In genomic region chr16:568401-569258, GRCh38 we compare ENCODE assay signal across 8 cellular contexts. TPM values are rescaled to one million over a fixed set of nuclear protein-coding genes. Genes with fewer than 3 reads are reported as not detected.
DNase-seq lines count a peak whose midpoint lies in the region; ATAC-seq and TF ChIP-seq lines count a peak whose summit lies in the region.

No MANE protein-coding gene starts in this region.

- H3K4me2 ChIP-seq in IMR-90 (ENCODE audit: low read depth, low read length) = peak overlapping the region; percentile 82; the same call in 1 of the 2 replicates

- H2BK15ac ChIP-seq in IMR-90 (ENCODE audit: low read depth, low read length) = no peak overlapping the region

- H2AK5ac ChIP-seq in IMR-90 (ENCODE audit: low read depth, low read length) = no peak overlapping the region; the same call in 1 of the 2 replicates

- H4K8ac ChIP-seq in IMR-90 (ENCODE audit: low read depth in 2 of 2, low read length in 2 of 2) = peak overlapping the region; percentile 92 to 99; a peak in 3 of 4 replicates

- no peaks in the 10 kb centered on the region for H3K27me3 ChIP-seq in AG04450 (ENCODE audit: control insufficient read depth, insufficient read depth, low read length)
- H3K27me3 ChIP-seq in IMR-90 (ENCODE audit: control insufficient read depth, insufficient read depth, low read length) = no peaks in the 10 kb centered on the region
- H3K27me3 ChIP-seq in breast epithelium = peaks cover 0 to 2% of the 10 kb centered on the region in 2 donors
- H3K27me3 ChIP-seq in naive thymus-derived CD4-positive, alpha-beta T cell (ENCODE audit: control insufficient read depth in 2 of 2, insufficient read depth in 2 of 2, low read length in 2 of 2) = no peaks in the 10 kb centered on the region

- H3K4me1 ChIP-seq in IMR-90 (ENCODE audit: control insufficient read depth, insufficient read depth, low read length) (peaks cover 23% of the 10 kb centered on the region), breast epithelium (peaks cover 24 to 30% of the 10 kb centered on the region in 2 donors)
- peaks cover 13 to 32% of the 10 kb centered on the region in 2 donors for H3K4me1 ChIP-seq in naive thymus-derived CD4-positive, alpha-beta T cell (ENCODE audit: control insufficient read depth in 2 of 2, insufficient read depth in 2 of 2, low read length in 2 of 2)

- H4K20me1 ChIP-seq in IMR-90 (ENCODE audit: insufficient read depth, low read length) = peaks cover 8% of the 10 kb centered on the region

- H3K36me3 ChIP-seq in IMR-90 (ENCODE audit: control insufficient read depth, insufficient read depth, low read length) (no peaks in the 10 kb centered on the region), breast epithelium (no peaks in the 10 kb centered on the region)
- H3K36me3 ChIP-seq in naive thymus-derived CD4-positive, alpha-beta T cell (ENCODE audit: control insufficient read depth in 2 of 3, insufficient read depth in 3 of 3, low read length in 3 of 3) = peaks cover 0 to 9% (median 0%) of the 10 kb centered on the region in 3 experiments

- WGBS in IMR-90 (ENCODE audit: extremely low coverage in 2 of 2, insufficient read length in 1 of 2), 2 experiments = 80% methylated on average over 4 of the region's 11 CpGs; no CpG with 5 or more reads in 1 of the 2 experiments

- H3K27ac ChIP-seq in AG04450 (ENCODE audit: low read depth, low read length) (no peak overlapping the region), IMR-90 (ENCODE audit: insufficient read depth, low read length) (peak overlapping the region; percentile 97; the same call in 1 of the 2 replicates), breast epithelium (peak overlapping the region; percentile 83 to 92)
- peak overlapping the region; percentile 89 for H3K27ac ChIP-seq in naive thymus-derived CD4-positive, alpha-beta T cell (ENCODE audit: low read depth, low read length)

- no peak overlapping the region for H2BK20ac ChIP-seq in IMR-90 (ENCODE audit: low read depth, low read length)

- H3K23ac ChIP-seq in IMR-90 (ENCODE audit: low read depth, low read length) = no peak overlapping the region

- H2AK9ac ChIP-seq in IMR-90 (replicated peaks; ENCODE audit: low read depth, low read length, poor library complexity) = peak overlapping the region; percentile 93

- H3K14ac ChIP-seq in IMR-90 (replicated peaks; ENCODE audit: low read depth, low read length) = no peak overlapping the region

- peak overlapping the region in 8 of 9 donors; percentile 81 to 93 (median 88) for H3K27ac Mint-ChIP-seq in naive thymus-derived CD4-positive, alpha-beta T cell

- peak overlapping the region; percentile 76; the same call in 1 of the 2 replicates for H3K4me3 ChIP-seq in AG04450 (ENCODE audit: low read depth, low read length)
- no peak overlapping the region for H3K4me3 ChIP-seq in IMR-90 (ENCODE audit: insufficient read depth, low read depth, low read length)
- H3K4me3 ChIP-seq in breast epithelium = peak overlapping the region; percentile 90 to 99 (median 90)
- peak overlapping the region; percentile 58 for H3K4me3 ChIP-seq in naive thymus-derived CD4-positive, alpha-beta T cell (ENCODE audit: low read length)

- TF ChIP-seq CTCF in AG04450 (IDR thresholded peaks at IDR 0.05; ENCODE audit: low read depth, low read length) = no peak
- TF ChIP-seq CTCF in IMR-90 (conservative IDR thresholded peaks at IDR 0.05; ENCODE audit: low read depth, low read length) = no peak
- TF ChIP-seq CTCF in breast epithelium (IDR thresholded peaks at IDR 0.05) = no peak

- BruUV-seq in IMR-90 (replicated peaks; lab: Mats Ljungman, UMichigan) = no TSS peak

- no peaks in the 10 kb centered on the region for H3K36me3 Mint-ChIP-seq in naive thymus-derived CD4-positive, alpha-beta T cell

- H4K5ac ChIP-seq in IMR-90 (ENCODE audit: low read depth, low read length) = peak overlapping the region; percentile 97

- no peak for TF ChIP-seq RAD21 in IMR-90 (IDR thresholded peaks at IDR 0.05; ENCODE audit: low read length)

- in situ Hi-C loops in IMR-90 (cut with MboI; ENCODE audit: low sequenced_read_pairs) = no loop called here

- no peak overlapping the region; the same call in 1 of the 2 replicates for H2BK120ac ChIP-seq in IMR-90 (ENCODE audit: low read depth, low read length)

- H3K18ac ChIP-seq in IMR-90 (ENCODE audit: low read depth, low read length) = no peak overlapping the region

- peak overlapping the region; percentile 41 for H2AFZ ChIP-seq in IMR-90 (replicated peaks; ENCODE audit: low read length, poor library complexity)

- H3K79me1 ChIP-seq in IMR-90 (ENCODE audit: low read depth in 1 of 2, low read length in 2 of 2) = peaks cover 3 to 27% of the 10 kb centered on the region in 2 experiments; a peak in 2 of 4 replicates

- no peak for DNase-seq in AG04450 (ENCODE audit: low read depth, low spot score)
- DNase-seq in IMR-90 = no peak
- no peak for DNase-seq in breast epithelium (ENCODE audit: low spot score in 2 of 2)
- DNase-seq in naive thymus-derived CD4-positive, alpha-beta T cell = no peak
- no peak for DNase-seq in activated effector memory CD4-positive, alpha-beta T cell treated with Interleukin-2 at 50 U/mL for 16 hours
- DNase-seq in DMS114 treated with DMSO at 0.1 percent for 48 hours (lab: John Stamatoyannopoulos, UW; ENCODE audit: unreplicated experiment) = no peak

- H3K56ac ChIP-seq in IMR-90 (ENCODE audit: extremely low read depth, insufficient read depth, low read length) = no peak overlapping the region; the same call in 1 of the 2 replicates

- dilution Hi-C loops in IMR-90 (cut with HindIII; ENCODE audit: low sequenced_read_pairs, unreplicated experiment) = no loop called here

- peaks cover 0 to 4% (median 0%) of the 10 kb centered on the region in 11 donors for H3K9me3 Mint-ChIP-seq in naive thymus-derived CD4-positive, alpha-beta T cell

- ATAC-seq in IMR-90 (ENCODE audit: low read depth) (no peak), GM18907 (IDR thresholded peaks at IDR 0.05; ENCODE audit: unreplicated experiment) (no peak), GM18498 (IDR thresholded peaks at IDR 0.05; ENCODE audit: unreplicated experiment) (no peak)
- ATAC-seq in naive thymus-derived CD4-positive, alpha-beta T cell = no peak

- peaks cover 4% of the 10 kb centered on the region; the same call in 1 of the 2 replicates for H3K9me1 ChIP-seq in IMR-90 (ENCODE audit: insufficient read depth, low read length)

- no peak overlapping the region; the same call in 1 of the 2 replicates for H4K91ac ChIP-seq in IMR-90 (ENCODE audit: insufficient read depth, low read depth, low read length)

- H3K27me3 Mint-ChIP-seq in naive thymus-derived CD4-positive, alpha-beta T cell = no peaks in the 10 kb centered on the region

- peak overlapping the region; percentile 75 to 89 (median 85) for H3K4me3 Mint-ChIP-seq in naive thymus-derived CD4-positive, alpha-beta T cell

- peaks cover 15 to 39% (median 28%) of the 10 kb centered on the region in 7 donors for H3K4me1 Mint-ChIP-seq in naive thymus-derived CD4-positive, alpha-beta T cell

- intact Hi-C loops in IMR-90 (cut with micrococcal nuclease) (no loop called here), breast epithelium (cut with DNase I; ENCODE audit: low total_unique reads) (no loop called here)
- intact Hi-C loops in naive thymus-derived CD4-positive, alpha-beta T cell (cut with micrococcal nuclease) = loop anchor here (1.0 to 5.0 kb wide), 4 partner anchors 40 to 166 kb away; partner anchors contain the start of genes CAPN15 (in 1 of the 2), DECR2 (in 1 of the 2) and METTL26 (in 1 of the 2)

- no peak overlapping the region for H2BK5ac ChIP-seq in IMR-90 (ENCODE audit: low read depth, low read length, poor library complexity, severe bottlenecking)

- no peaks in the 10 kb centered on the region for H3K9me3 ChIP-seq in AG04450 (ENCODE audit: control insufficient read depth, insufficient read depth, low read length)
- H3K9me3 ChIP-seq in IMR-90 (ENCODE audit: control insufficient read depth, insufficient read depth, low read length) = no peaks in the 10 kb centered on the region
- H3K9me3 ChIP-seq in breast epithelium = no peaks in the 10 kb centered on the region
- no peaks in the 10 kb centered on the region for H3K9me3 ChIP-seq in naive thymus-derived CD4-positive, alpha-beta T cell (ENCODE audit: control insufficient read depth in 2 of 3, low read length in 3 of 3)

- POLR2A ChIA-PET in AG04450 (lab: Yijun Ruan, JAX) = no interaction called here
- POLR2A ChIA-PET in IMR-90 (lab: Charles Lee; ENCODE audit: unreplicated experiment) = no interaction called here
- POLR2A ChIA-PET in naive thymus-derived CD4-positive, alpha-beta T cell (lab: Charles Lee) = interaction anchor here (1.0 to 3.8 kb wide), 5 partner anchors 19 to 112 kb away, joined by 4 to 19 read pairs (median 4); partner anchors contain the start of genes METTL26, RHOT2 and STUB1

- H3K4ac ChIP-seq in IMR-90 (ENCODE audit: low read depth, low read length) = no peak overlapping the region

- 0 out of 2 replicates have a peak overlapping the region, but pooled peaks have one; percentile 6 for H3K9ac ChIP-seq in IMR-90 (ENCODE audit: low read depth, low read length)

- CTCF ChIA-PET in AG04450 (lab: Charles Lee) (no interaction called here), IMR-90 (lab: Yijun Ruan, JAX) (no interaction called here)
- CTCF ChIA-PET in naive thymus-derived CD4-positive, alpha-beta T cell (lab: Charles Lee) = no interaction called here

- TF ChIP-seq POLR2A in IMR-90 (IDR thresholded peaks at IDR 0.05; ENCODE audit: low read depth, low read length) = no peak
- no peak for TF ChIP-seq POLR2A in breast epithelium (IDR thresholded peaks at IDR 0.05)

RNA-seq across cellular contexts. Expression of gene PIGQ, which starts 1.1 kb away (rescaled TPM):
- 12.1 and 17.6 TPM in 2 replicates for polyA plus RNA-seq in AG04450 (2011; rRNA removed)
- polyA minus RNA-seq in AG04450 (2011; rRNA and poly(A)+ RNA removed) = 26.2 and 28.4 TPM in 2 replicates
- total RNA-seq in IMR-90 (2012; rRNA removed) = 5.9 and 7.2 TPM in 2 replicates
- 36.8 and 40.5 TPM in 2 replicates for polyA plus RNA-seq in IMR-90 (2012; rRNA removed)
- 16.5 and 38.0 TPM in 2 replicates for polyA plus RNA-seq in IMR-90 (2012; cell fraction: cytosol; rRNA removed)
- polyA plus RNA-seq in IMR-90 (2012; cell fraction: nucleus; rRNA removed; ENCODE audit: low replicate concordance) = 111 and 325 TPM in 2 replicates
- 10 to 100 TPM; 22.2 to 36.1 (median 31.9) TPM for total RNA-seq in breast epithelium
- total RNA-seq in naive thymus-derived CD4-positive, alpha-beta T cell = 10 to 100 TPM; 27.1 to 63.0 (median 45.1) TPM
- polyA plus RNA-seq in naive thymus-derived CD4-positive, alpha-beta T cell = 10 to 100 TPM; 12.3 to 16.2 TPM

RNA-seq across cellular contexts. Expression of gene NHLRC4, which starts 1.8 kb away (rescaled TPM):
- polyA plus RNA-seq in AG04450 (2011; rRNA removed) (0.45 and 0.88 TPM in 2 replicates), IMR-90 (2012; rRNA removed) (0.65 and 0.84 TPM in 2 replicates)
- 0.26 and 0.41 TPM in 2 replicates for polyA minus RNA-seq in AG04450 (2011; rRNA and poly(A)+ RNA removed)
- total RNA-seq in IMR-90 (2012; rRNA removed) (0.56 and 0.72 TPM in 2 replicates), breast epithelium (1 to 10 TPM in 1 of 3 donors, under 1 TPM in 2; 0.32 to 1.9 (median 0.66) TPM)
- polyA plus RNA-seq in IMR-90 (2012; cell fraction: cytosol; rRNA removed) = 0.76 and 1.4 TPM in 2 replicates
- polyA plus RNA-seq in IMR-90 (2012; cell fraction: nucleus; rRNA removed; ENCODE audit: low replicate concordance) = 1.3 and 2.4 TPM in 2 replicates
- 1 to 10 TPM; 1.6 to 5.8 (median 3.2) TPM for total RNA-seq in naive thymus-derived CD4-positive, alpha-beta T cell
- 1 to 10 TPM; 4.6 to 5.1 TPM for polyA plus RNA-seq in naive thymus-derived CD4-positive, alpha-beta T cell

RNA-seq across cellular contexts. Expression of gene PRR35, which starts 8.4 kb away (rescaled TPM):
- polyA plus RNA-seq in AG04450 (2011; rRNA removed) (not detected in 2 replicates), IMR-90 (2012; rRNA removed) (not detected in 2 replicates)
- polyA minus RNA-seq in AG04450 (2011; rRNA and poly(A)+ RNA removed) = not detected in 2 replicates
- total RNA-seq in IMR-90 (2012; rRNA removed) (not detected in 2 replicates), breast epithelium (not detected)
- not detected in 2 replicates for polyA plus RNA-seq in IMR-90 (2012; cell fraction: cytosol; rRNA removed)
- polyA plus RNA-seq in IMR-90 (2012; cell fraction: nucleus; rRNA removed; ENCODE audit: low replicate concordance) = 0.05 and 0.09 TPM in 2 replicates
- total RNA-seq in naive thymus-derived CD4-positive, alpha-beta T cell = not detected
- not detected for polyA plus RNA-seq in naive thymus-derived CD4-positive, alpha-beta T cell

RNA-seq across cellular contexts. Expression of gene RAB40C, which starts 21.2 kb away (rescaled TPM):
- polyA plus RNA-seq in AG04450 (2011; rRNA removed) (4.2 and 6.1 TPM in 2 replicates), IMR-90 (2012; rRNA removed) (13.7 and 15.3 TPM in 2 replicates)
- 3.5 and 3.6 TPM in 2 replicates for polyA minus RNA-seq in AG04450 (2011; rRNA and poly(A)+ RNA removed)
- total RNA-seq in IMR-90 (2012; rRNA removed) (6.8 and 6.9 TPM in 2 replicates), breast epithelium (10 to 100 TPM; 17.6 to 29.1 (median 20.6) TPM)
- 11.0 and 21.8 TPM in 2 replicates for polyA plus RNA-seq in IMR-90 (2012; cell fraction: cytosol; rRNA removed)
- 26.4 and 67.6 TPM in 2 replicates for polyA plus RNA-seq in IMR-90 (2012; cell fraction: nucleus; rRNA removed; ENCODE audit: low replicate concordance)
- total RNA-seq in naive thymus-derived CD4-positive, alpha-beta T cell = 10 to 100 TPM; 15.8 to 23.2 (median 17.8) TPM
- 10 to 100 TPM in 1 of 2 donors, 1 to 10 TPM in 1; 7.9 to 17.5 TPM for polyA plus RNA-seq in naive thymus-derived CD4-positive, alpha-beta T cell

RNA-seq across cellular contexts. Expression of gene CAPN15, which starts 41.1 kb away (rescaled TPM):
- 7.5 and 8.6 TPM in 2 replicates for polyA plus RNA-seq in AG04450 (2011; rRNA removed)
- polyA minus RNA-seq in AG04450 (2011; rRNA and poly(A)+ RNA removed) = 8.5 and 10.5 TPM in 2 replicates
- 9.3 and 11.4 TPM in 2 replicates for total RNA-seq in IMR-90 (2012; rRNA removed)
- polyA plus RNA-seq in IMR-90 (2012; rRNA removed) = 24.3 and 36.0 TPM in 2 replicates
- polyA plus RNA-seq in IMR-90 (2012; cell fraction: cytosol; rRNA removed) = 13.9 and 31.3 TPM in 2 replicates
- 73.5 and 220 TPM in 2 replicates for polyA plus RNA-seq in IMR-90 (2012; cell fraction: nucleus; rRNA removed; ENCODE audit: low replicate concordance)
- total RNA-seq in breast epithelium = 10 to 100 TPM; 15.4 to 27.2 (median 15.5) TPM
- 10 to 100 TPM; 51.0 to 89.8 (median 55.6) TPM for total RNA-seq in naive thymus-derived CD4-positive, alpha-beta T cell
- polyA plus RNA-seq in naive thymus-derived CD4-positive, alpha-beta T cell = 1 to 10 TPM; 3.2 to 7.5 TPM

Comparison
In these comparisons a context has a peak if more than half of its experiments do, and no peak if none do; other contexts are left out.
1. intact Hi-C loops: an anchor here in naive thymus-derived CD4-positive, alpha-beta T cell (1.0 to 5.0 kb wide); none called in IMR-90 and breast epithelium.